Comparison of ENCODE assay signal across 8 cellular contexts in genomic region chr15:40108855-40109735, GRCh38. TPM values are rescaled to one million over a fixed set of nuclear protein-coding genes. Genes with fewer than 3 reads are reported as not detected.
DNase-seq lines count a peak whose midpoint lies in the region; ATAC-seq and TF ChIP-seq lines count a peak whose summit lies in the region.

BMF (minus strand) TSS chr15:40108879; CDS start chr15:40106086, 2,793 bp downstream.

- intact Hi-C loops in lower lobe of right lung (cut with DNase I): loop anchor here (10.0 kb wide), 1 partner anchor 64 kb away; no protein-coding TSS in a partner anchor

- peak; percentile 29 for TF ChIP-seq CTCF in lower lobe of right lung (IDR thresholded peaks at IDR 0.05)

- H3K36me3 ChIP-seq in ectodermal cell (ENCODE audit: control insufficient read depth, insufficient read depth, low read length): peaks cover 3% of the 10 kb centered on the region
- no peaks in the 10 kb centered on the region for H3K36me3 ChIP-seq in lower lobe of right lung

- DNase-seq in CD1c-positive myeloid dendritic cell (ENCODE audit: extremely low spot score) (peak; percentile 98), NCI-H82 (lab: John Stamatoyannopoulos, UW) (peak; percentile 99), lower lobe of right lung (peak; percentile 100)
- DNase-seq in activated CD4-positive, alpha-beta T cell treated with anti-CD3 and anti-CD28 coated beads, Interleukin-2, amount 50 U/mL, for 48 hours: peak; percentile 99 to 100
- DNase-seq in stimulated activated CD4-positive, alpha-beta T cell treated with anti-CD3 and anti-CD28 coated beads, TNF-alpha, amount 100 ng/mL, for 1 hour (ENCODE audit: low read depth in 3 of 3, low spot score in 1 of 3): peak; percentile 91 to 98 (median 94)

- peak within 1 kb of the TSS; percentile 86 for H3K4me3 ChIP-seq in ectodermal cell (ENCODE audit: insufficient read depth, low read depth, low read length)
- H3K4me3 ChIP-seq in lower lobe of right lung: peak within 1 kb of the TSS; percentile 84

- no peaks in the 10 kb centered on the region for H3K27me3 ChIP-seq in ectodermal cell (ENCODE audit: control insufficient read depth, insufficient read depth, low read length, poor library complexity, severe bottlenecking)
- peaks cover 4% of the 10 kb centered on the region for H3K27me3 ChIP-seq in lower lobe of right lung (ENCODE audit: low read depth)

- WGBS in ectodermal cell, 2 experiments: 7% methylated on average over 48 of the region's 48 CpGs

- H3K27ac ChIP-seq in ectodermal cell (ENCODE audit: insufficient read depth, low read depth, low read length, poor library complexity, severe bottlenecking) (peak within 1 kb of the TSS; percentile 64), lower lobe of right lung (peak within 1 kb of the TSS; percentile 90)

- peak; percentile 56 for ATAC-seq in GM19438 (IDR thresholded peaks at IDR 0.05; ENCODE audit: low read depth, unreplicated experiment)
- ATAC-seq in HG03571 (IDR thresholded peaks at IDR 0.05; ENCODE audit: unreplicated experiment): peak; percentile 46
- ATAC-seq in lower lobe of right lung: peak; percentile 90 to 91

- no peaks in the 10 kb centered on the region for H3K9me3 ChIP-seq in ectodermal cell (ENCODE audit: control insufficient read depth, low read length)
- no peaks in the 10 kb centered on the region for H3K9me3 ChIP-seq in lower lobe of right lung

- H3K4me1 ChIP-seq in ectodermal cell (ENCODE audit: control insufficient read depth, insufficient read depth, low read length) (peaks cover 67% of the 10 kb centered on the region), lower lobe of right lung (peaks cover 42% of the 10 kb centered on the region)

RNA-seq across cellular contexts. Expression of gene BMF, which starts in this region (rescaled TPM):
- 74.0 TPM for polyA plus RNA-seq in ectodermal cell (2013, experiment 1 of 4)
- polyA plus RNA-seq in ectodermal cell (2013, experiment 2 of 4): 115 TPM
- 66.2 TPM for polyA plus RNA-seq in ectodermal cell (2013, experiment 3 of 4)
- 65.1 TPM for polyA plus RNA-seq in ectodermal cell (2013, experiment 4 of 4)
- total RNA-seq in lower lobe of right lung: 17.2 TPM

Comparison
In these comparisons a context has a peak if more than half of its experiments do, and no peak if none do; other contexts are left out.
1. Peak in every context shown above with its lines: DNase-seq, ATAC-seq, H3K4me3 ChIP-seq and H3K27ac ChIP-seq.